In the genomic region with DNA sequence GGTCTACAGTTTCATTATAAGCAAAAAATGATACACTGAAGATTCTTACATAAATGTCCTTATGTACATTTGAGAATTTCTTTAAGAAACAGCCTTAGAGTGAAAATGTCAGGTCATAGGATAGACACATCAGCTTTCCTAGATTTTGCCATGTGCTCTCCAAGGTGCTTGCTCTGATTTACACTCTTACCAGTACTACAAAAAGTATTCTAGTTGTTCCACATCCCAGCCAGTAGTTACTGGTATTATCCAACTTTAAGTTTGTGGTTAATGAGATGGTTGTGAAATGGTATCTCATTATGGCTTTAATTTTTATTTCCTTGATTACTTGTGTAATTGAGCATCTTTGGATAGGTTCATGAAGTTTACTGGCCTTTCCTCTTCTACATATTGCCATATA, we compare ENCODE assay signal across 23 cellular contexts. TPM values are rescaled to one million over a fixed set of nuclear protein-coding genes. Genes with fewer than 3 reads are reported as not detected.
A peak's percentile ranks its signal among the peaks of the same experiment; 100 is the strongest.
DNase-seq lines count a peak whose midpoint lies in the region; FAIRE-seq and TF ChIP-seq lines count a peak whose summit lies in the region.
"Had no signal": no experiment of that assay in that cellular context is flagged by ENCODE, and none has a peak within 500 bp of the region (broad histone marks: within the 10 kb centered on the region; RNA-seq: fewer than 3 reads in every experiment).

No MANE protein-coding gene starts in this region.

- TF ChIP-seq EP300 in Ishikawa (IDR thresholded peaks at IDR 0.05; ENCODE audit: borderline replicate concordance): no peak

- no peak for TF ChIP-seq POLR2A in H54 (IDR thresholded peaks at IDR 0.05; ENCODE audit: low read depth, low read length)

- TF ChIP-seq RAD21 in Ishikawa (IDR thresholded peaks at IDR 0.05; ENCODE audit: low read depth): no peak

- DNase-seq in H54 (ENCODE audit: insufficient read length, low spot score) (no peak), renal cortical epithelial cell (ENCODE audit: low read depth) (peak; percentile 52), GM19239 (ENCODE audit: insufficient read length, low spot score) (no peak), NCI-H748 treated with DMSO at 0.1 percent for 48 hours (lab: John Stamatoyannopoulos, UW) (no peak)
- DNase-seq in activated naive CD4-positive, alpha-beta T cell (lab: John Stamatoyannopoulos, UW): no peak
- DNase-seq: 8988T; AML-193; CD4-positive, alpha-beta T cell; CD8-positive, alpha-beta T cell; COR-L47; DMS 273 treated with DMSO at 0.1 percent for 48 hours; DMS153; DMS53; DMS79; DND-41; EL; GDM1 had no signal

- peak; percentile 11 for FAIRE-seq in H54 (lab: Jason Lieb, UNC)
- FAIRE-seq in GM19239 (lab: Jason Lieb, UNC): no peak
- FAIRE-seq: A204.1, GM12878, GM12892, GM18507 had no signal

TF ChIP-seq in Ishikawa, 13 proteins besides CTCF, POLR2A, EP300 and RAD21:
- TF ChIP-seq, protein P1, sequence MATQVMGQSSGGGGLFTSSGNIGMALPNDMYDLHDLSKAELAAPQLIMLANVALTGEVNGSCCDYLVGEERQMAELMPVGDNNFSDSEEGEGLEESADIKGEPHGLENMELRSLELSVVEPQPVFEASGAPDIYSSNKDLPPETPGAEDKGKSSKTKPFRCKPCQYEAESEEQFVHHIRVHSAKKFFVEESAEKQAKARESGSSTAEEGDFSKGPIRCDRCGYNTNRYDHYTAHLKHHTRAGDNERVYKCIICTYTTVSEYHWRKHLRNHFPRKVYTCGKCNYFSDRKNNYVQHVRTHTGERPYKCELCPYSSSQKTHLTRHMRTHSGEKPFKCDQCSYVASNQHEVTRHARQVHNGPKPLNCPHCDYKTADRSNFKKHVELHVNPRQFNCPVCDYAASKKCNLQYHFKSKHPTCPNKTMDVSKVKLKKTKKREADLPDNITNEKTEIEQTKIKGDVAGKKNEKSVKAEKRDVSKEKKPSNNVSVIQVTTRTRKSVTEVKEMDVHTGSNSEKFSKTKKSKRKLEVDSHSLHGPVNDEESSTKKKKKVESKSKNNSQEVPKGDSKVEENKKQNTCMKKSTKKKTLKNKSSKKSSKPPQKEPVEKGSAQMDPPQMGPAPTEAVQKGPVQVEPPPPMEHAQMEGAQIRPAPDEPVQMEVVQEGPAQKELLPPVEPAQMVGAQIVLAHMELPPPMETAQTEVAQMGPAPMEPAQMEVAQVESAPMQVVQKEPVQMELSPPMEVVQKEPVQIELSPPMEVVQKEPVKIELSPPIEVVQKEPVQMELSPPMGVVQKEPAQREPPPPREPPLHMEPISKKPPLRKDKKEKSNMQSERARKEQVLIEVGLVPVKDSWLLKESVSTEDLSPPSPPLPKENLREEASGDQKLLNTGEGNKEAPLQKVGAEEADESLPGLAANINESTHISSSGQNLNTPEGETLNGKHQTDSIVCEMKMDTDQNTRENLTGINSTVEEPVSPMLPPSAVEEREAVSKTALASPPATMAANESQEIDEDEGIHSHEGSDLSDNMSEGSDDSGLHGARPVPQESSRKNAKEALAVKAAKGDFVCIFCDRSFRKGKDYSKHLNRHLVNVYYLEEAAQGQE (IDR thresholded peaks at IDR 0.05; ENCODE audit: low read depth): peak; percentile 42; the same call in 1 of the 2 replicates
- TF ChIP-seq TAF1 (IDR thresholded peaks at IDR 0.05; ENCODE audit: low read depth) (no peak), ZBTB7A (IDR thresholded peaks at IDR 0.05; ENCODE audit: low read depth) (no peak), EGR1 (IDR thresholded peaks at IDR 0.05) (no peak), CEBPB (IDR thresholded peaks at IDR 0.05) (no peak), YY1 (IDR thresholded peaks at IDR 0.05; ENCODE audit: low read depth) (no peak), TEAD4 (IDR thresholded peaks at IDR 0.05) (no peak)
- TF ChIP-seq, protein P2, sequence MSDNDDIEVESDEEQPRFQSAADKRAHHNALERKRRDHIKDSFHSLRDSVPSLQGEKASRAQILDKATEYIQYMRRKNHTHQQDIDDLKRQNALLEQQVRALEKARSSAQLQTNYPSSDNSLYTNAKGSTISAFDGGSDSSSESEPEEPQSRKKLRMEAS (IDR thresholded peaks at IDR 0.05): no peak

RNA-seq across cellular contexts. Expression of a gene that starts 5.0 kb away (rescaled TPM):
- 5.6 and 22.4 TPM in 2 replicates for total RNA-seq in renal cortical epithelial cell
- total RNA-seq: G401 had no signal
